ENCODE assay signal across 18 cellular contexts in the genomic region with DNA sequence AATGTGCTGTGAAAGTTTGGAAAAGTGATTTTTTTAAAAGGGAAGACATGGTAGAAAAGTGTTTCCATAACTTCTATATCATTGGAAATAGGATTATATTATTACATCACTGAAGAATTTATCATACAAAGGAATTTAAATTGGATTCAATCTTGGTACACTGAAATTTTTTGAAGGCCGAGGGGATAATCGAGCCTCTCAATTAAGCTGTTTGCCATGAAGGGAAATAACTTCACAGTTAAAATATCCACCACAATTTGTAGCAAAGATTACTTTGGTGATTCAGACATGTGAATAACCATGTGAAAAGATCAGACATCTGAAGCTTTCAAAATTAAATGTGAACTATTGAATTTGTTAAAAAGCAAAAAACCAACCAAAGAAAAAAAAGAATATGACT.
DNase-seq lines count a peak whose midpoint lies in the region; ATAC-seq and TF ChIP-seq lines count a peak whose summit lies in the region.
"Had no signal": no experiment of that assay in that cellular context is flagged by ENCODE, and none has a peak within 500 bp of the region (broad histone marks: within the 10 kb centered on the region; RNA-seq: fewer than 3 reads in every experiment).

No MANE protein-coding gene starts in this region.

- no peak for TF ChIP-seq EP300 in transverse colon (IDR thresholded peaks at IDR 0.05; ENCODE audit: low read depth)

- no peaks in the 10 kb centered on the region for H3K36me3 Mint-ChIP-seq in stimulated activated naive B cell treated with anti-CD40 and anti-IgM and Interleukin-4, amounts not matched to agents 10 μg/mL and 1 μg/mL and 100 μg/mL, for 72 hours
- H3K36me3 Mint-ChIP-seq: naive B cell had no signal

- H3K4ac ChIP-seq in mesenchymal stem cell (ENCODE audit: low read depth in 1 of 2, low read length in 2 of 2): no peak overlapping the region

- peak overlapping the region; percentile 19 for H2BK5ac ChIP-seq in mesenchymal stem cell (ENCODE audit: low read depth, low read length, poor library complexity, severe bottlenecking)

- CTCF ChIA-PET in AG04449 (lab: Yijun Ruan, JAX): interaction anchor here (1.0 to 1.3 kb wide), 3 partner anchors 17 to 26 kb away, joined by 3 to 4 read pairs (median 3); no protein-coding TSS in a partner anchor

- no peaks in the 10 kb centered on the region for H3K79me1 ChIP-seq in mesenchymal stem cell (replicated peaks; ENCODE audit: low read length, poor library complexity, severe bottlenecking)

- H3K27me3 Mint-ChIP-seq in stimulated activated naive B cell treated with anti-CD40 and anti-IgM and Interleukin-4, amounts not matched to agents 10 μg/mL and 1 μg/mL and 100 μg/mL, for 72 hours: no peaks in the 10 kb centered on the region
- H3K27me3 Mint-ChIP-seq: activated B cell treated with CpG ODN at 0.5 μM for 24 hours; activated T-helper 17 cell treated with anti-CD3 and anti-CD28 coated beads, Interleukin-2, amount 50 U/mL, for 72 hours; naive B cell had no signal

- no peak for TF ChIP-seq POLR2A in transverse colon (IDR thresholded peaks at IDR 0.05)
- no peak for TF ChIP-seq POLR2A in GM18505 (IDR thresholded peaks at IDR 0.05; ENCODE audit: borderline replicate concordance, extremely low read depth, insufficient read depth, insufficient read length)

- TF ChIP-seq CTCF in AG04449 (IDR thresholded peaks at IDR 0.05; ENCODE audit: insufficient read depth, low read length, missing control alignments): no peak
- no peak for TF ChIP-seq CTCF in transverse colon (IDR thresholded peaks at IDR 0.05)

- no peak for ATAC-seq in GM18505 (IDR thresholded peaks at IDR 0.05; ENCODE audit: unreplicated experiment)
- no peak for ATAC-seq in stimulated activated naive B cell treated with anti-CD40 and anti-IgM and Interleukin-4, amounts not matched to agents 10 μg/mL and 1 μg/mL and 100 μg/mL, for 72 hours (replicated peaks)
- ATAC-seq: activated T-helper 17 cell treated with anti-CD3 and anti-CD28 coated beads, Interleukin-2, amount 50 U/mL, for 72 hours had no signal

- no peaks in the 10 kb centered on the region for H3K4me1 ChIP-seq in adipocyte (ENCODE audit: control insufficient read depth, insufficient read depth, low read length)
- H3K4me1 ChIP-seq in mesenchymal stem cell (ENCODE audit: control insufficient read depth, insufficient read depth, low read depth, low read length): peaks cover 2% of the 10 kb centered on the region
- H3K4me1 ChIP-seq in transverse colon: no peaks in the 10 kb centered on the region
- H3K4me1 ChIP-seq: colonic mucosa had no signal

- no peak overlapping the region for H3K27ac Mint-ChIP-seq in stimulated activated naive B cell treated with anti-CD40 and anti-IgM and Interleukin-4, amounts not matched to agents 10 μg/mL and 1 μg/mL and 100 μg/mL, for 72 hours
- H3K27ac Mint-ChIP-seq: activated B cell treated with CpG ODN at 0.5 μM for 24 hours; activated T-helper 17 cell treated with anti-CD3 and anti-CD28 coated beads, Interleukin-2, amount 50 U/mL, for 72 hours; naive B cell had no signal

- H3K27me3 ChIP-seq in adipocyte (replicated peaks; ENCODE audit: control insufficient read depth, insufficient read depth, low read length) (no peaks in the 10 kb centered on the region), mesenchymal stem cell (ENCODE audit: control insufficient read depth in 1 of 2, insufficient read depth in 1 of 2, low read length in 2 of 2) (no peaks in the 10 kb centered on the region), transverse colon (no peaks in the 10 kb centered on the region)
- H3K27me3 ChIP-seq: colonic mucosa, gastrocnemius medialis had no signal

- no peak overlapping the region for H2BK12ac ChIP-seq in mesenchymal stem cell (ENCODE audit: low read length in 2 of 2)

- WGBS in mesenchymal stem cell: no CpG with 5 or more reads among the region's 2 CpGs
- 83 to 95% methylated on average over 2 of the region's 2 CpGs for WGBS in transverse colon (ENCODE audit: low coverage in 1 of 2), 2 donors

- intact Hi-C loops in transverse colon (cut with DNase I; ENCODE audit: low total_unique reads): no loop called here

- POLR2A ChIA-PET in AG04449 (lab: Yijun Ruan, JAX): interaction anchor here (0.6 to 0.9 kb wide), 3 partner anchors 14 to 216 kb away, joined by 3 to 5 read pairs (median 4); partner anchors contain the start of gene KLF5

- no peak overlapping the region for H2AK5ac ChIP-seq in mesenchymal stem cell (ENCODE audit: low read length, severe bottlenecking)

- H3K14ac ChIP-seq in mesenchymal stem cell (ENCODE audit: low read length in 2 of 2): no peak overlapping the region

- in situ Hi-C loops in transverse colon (cut with MboI; ENCODE audit: low pct_ligation_motif_present in 1 of 4, low pct_unique_long_range_greater_than_20kb in 1 of 4, low sequenced_read_pairs in 3 of 4): no loop called here

- H3K4me3 ChIP-seq in AG04449 (ENCODE audit: low read depth, low read length): no peak overlapping the region
- H3K4me3 ChIP-seq in adipocyte (ENCODE audit: low read length): no peak overlapping the region
- H3K4me3 ChIP-seq in mesenchymal stem cell (ENCODE audit: insufficient read depth in 1 of 2, low read depth in 1 of 2, low read length in 2 of 2): no peak overlapping the region
- no peak overlapping the region for H3K4me3 ChIP-seq in transverse colon
- H3K4me3 ChIP-seq: colonic mucosa, gastrocnemius medialis had no signal

- H3K18ac ChIP-seq in mesenchymal stem cell (ENCODE audit: low read depth in 1 of 2, low read length in 2 of 2): no peak overlapping the region

- no peak overlapping the region for H4K91ac ChIP-seq in mesenchymal stem cell (ENCODE audit: low read length)

- no peak overlapping the region for H3K9ac ChIP-seq in adipocyte (ENCODE audit: low read length)
- no peak overlapping the region for H3K9ac ChIP-seq in mesenchymal stem cell (ENCODE audit: low read length)

- H2AFZ ChIP-seq in mesenchymal stem cell (ENCODE audit: low read depth, low read length): no peak overlapping the region

- H2BK15ac ChIP-seq in mesenchymal stem cell (ENCODE audit: low read depth, poor library complexity, severe bottlenecking): no peak overlapping the region

- no peak overlapping the region for H3K4me2 ChIP-seq in mesenchymal stem cell (ENCODE audit: low read length, poor library complexity, severe bottlenecking)

- H4K8ac ChIP-seq in mesenchymal stem cell (ENCODE audit: low read length): no peak overlapping the region

- H3K36me3 ChIP-seq in adipocyte (ENCODE audit: control insufficient read depth, insufficient read depth, low read length, severe bottlenecking) (no peaks in the 10 kb centered on the region), mesenchymal stem cell (ENCODE audit: control insufficient read depth in 1 of 2, insufficient read depth in 2 of 2, low read depth in 1 of 2, low read length in 2 of 2) (no peaks in the 10 kb centered on the region), transverse colon (no peaks in the 10 kb centered on the region)
- H3K36me3 ChIP-seq: colonic mucosa, gastrocnemius medialis had no signal

- no peaks in the 10 kb centered on the region for H3K4me1 Mint-ChIP-seq in stimulated activated naive B cell treated with anti-CD40 and anti-IgM and Interleukin-4, amounts not matched to agents 10 μg/mL and 1 μg/mL and 100 μg/mL, for 72 hours
- H3K4me1 Mint-ChIP-seq: activated B cell treated with CpG ODN at 0.5 μM for 24 hours; activated T-helper 17 cell treated with anti-CD3 and anti-CD28 coated beads, Interleukin-2, amount 50 U/mL, for 72 hours; naive B cell had no signal

- no peak overlapping the region for H3K23ac ChIP-seq in mesenchymal stem cell (ENCODE audit: low read length in 2 of 2)

- peak; percentile 58 for DNase-seq in AG04449 (ENCODE audit: low read depth, low spot score)
- peak; percentile 30 for DNase-seq in GM04504 (ENCODE audit: low read depth)
- DNase-seq in adipocyte (ENCODE audit: low read depth): peak; percentile 33
- no peak for DNase-seq in mesenchymal stem cell
- DNase-seq in transverse colon: no peak
- no peak for DNase-seq in globus pallidus (ENCODE audit: low spot score)
- DNase-seq in stimulated activated naive B cell treated with anti-CD40 and anti-IgM and Interleukin-4, amounts not matched to agents 10 μg/mL and 1 μg/mL and 100 μg/mL, for 72 hours: no peak
- DNase-seq: activated B cell treated with CpG ODN at 0.5 μM for 24 hours, C1 segment of cervical spinal cord, colonic mucosa, DMS153, gastrocnemius medialis, naive B cell, NCI-H1694 treated with DMSO at 0.1 percent for 48 hours, NCI-H446 treated with DMSO at 0.1 percent for 48 hours, posterior cingulate gyrus had no signal

- no peak overlapping the region for H3K4me3 Mint-ChIP-seq in stimulated activated naive B cell treated with anti-CD40 and anti-IgM and Interleukin-4, amounts not matched to agents 10 μg/mL and 1 μg/mL and 100 μg/mL, for 72 hours
- H3K4me3 Mint-ChIP-seq: activated B cell treated with CpG ODN at 0.5 μM for 24 hours; activated T-helper 17 cell treated with anti-CD3 and anti-CD28 coated beads, Interleukin-2, amount 50 U/mL, for 72 hours; naive B cell had no signal

- no peak overlapping the region for H2BK120ac ChIP-seq in mesenchymal stem cell (ENCODE audit: low read depth, low read length)

- peaks cover 4% of the 10 kb centered on the region for H3K9me3 ChIP-seq in adipocyte (ENCODE audit: control insufficient read depth, low read length)
- peaks cover 3% of the 10 kb centered on the region for H3K9me3 ChIP-seq in mesenchymal stem cell (ENCODE audit: control insufficient read depth, low read length)
- H3K9me3 ChIP-seq in transverse colon: peaks cover 0 to 5% of the 10 kb centered on the region in 2 donors
- H3K9me3 ChIP-seq: colonic mucosa, gastrocnemius medialis had no signal

- H3K27ac ChIP-seq in mesenchymal stem cell (ENCODE audit: low read length, poor library complexity, severe bottlenecking): peak overlapping the region; percentile 84
- H3K27ac ChIP-seq in transverse colon: no peak overlapping the region
- H3K27ac ChIP-seq: colonic mucosa, gastrocnemius medialis had no signal

- peaks cover 12 to 14% of the 10 kb centered on the region in 2 donors for H3K9me3 Mint-ChIP-seq in stimulated activated naive B cell treated with anti-CD40 and anti-IgM and Interleukin-4, amounts not matched to agents 10 μg/mL and 1 μg/mL and 100 μg/mL, for 72 hours

Comparison
In these comparisons a context has a peak if more than half of its experiments do, and no peak if none do; other contexts are left out.
1. DNase-seq: peak in AG04449 (single experiment), GM04504 (single experiment) and adipocyte (single experiment); none in mesenchymal stem cell (single experiment), transverse colon (single experiment), globus pallidus (single experiment) and stimulated activated naive B cell treated with anti-CD40 and anti-IgM and Interleukin-4, amounts not matched to agents 10 μg/mL and 1 μg/mL and 100 μg/mL, for 72 hours (single experiment).